In genomic region chr5:33049298-33049697, GRCh38 we compare ENCODE assay signal across 18 cellular contexts.
A peak's percentile ranks its signal among the peaks of the same experiment; 100 is the strongest.
DNase-seq lines count a peak whose midpoint lies in the region; ATAC-seq, FAIRE-seq and TF ChIP-seq lines count a peak whose summit lies in the region.
"Had no signal": no experiment of that assay in that cellular context is flagged by ENCODE, and none has a peak within 500 bp of the region (broad histone marks: within the 10 kb centered on the region; RNA-seq: fewer than 3 reads in every experiment).

No MANE protein-coding gene starts in this region.

- FAIRE-seq in H54 (lab: Jason Lieb, UNC), result no peak

- no peaks in the 10 kb centered on the region for H3K36me3 ChIP-seq in fibroblast of lung (ENCODE audit: control insufficient read depth, insufficient read depth, low read length)
- no peaks in the 10 kb centered on the region for H3K36me3 ChIP-seq in tibial artery
- H3K36me3 ChIP-seq in uterus, result no peaks in the 10 kb centered on the region
- H3K36me3 ChIP-seq: BLaER1, tibial nerve had no signal

- H3K4me1 ChIP-seq in fibroblast of lung (ENCODE audit: control insufficient read depth, extremely low read depth, insufficient read depth, low read length) (peaks cover 14% of the 10 kb centered on the region), tibial artery (peaks cover 0 to 14% (median 10%) of the 10 kb centered on the region in 4 donors), uterus (no peaks in the 10 kb centered on the region)
- H3K4me1 ChIP-seq: BLaER1, tibial nerve had no signal

- H3K4me3 ChIP-seq in fibroblast of lung (replicated peaks in 1 of 4; ENCODE audit: control extremely low read depth in 1 of 4, insufficient read depth in 1 of 4, low read depth in 3 of 4, low read length in 4 of 4) (no peak overlapping the region), tibial artery (no peak overlapping the region), uterus (no peak overlapping the region)
- H3K4me3 ChIP-seq: BLaER1, dorsolateral prefrontal cortex, tibial nerve had no signal

- H2AFZ ChIP-seq in fibroblast of lung (ENCODE audit: low read length), result peak overlapping the region; percentile 34

- ATAC-seq in HG03457 (IDR thresholded peaks at IDR 0.05; ENCODE audit: unreplicated experiment), result no peak

- no peak overlapping the region for H3K9ac ChIP-seq in fibroblast of lung (ENCODE audit: insufficient read depth, low read length)
- H3K9ac ChIP-seq: BLaER1, KMS-11 had no signal

- TF ChIP-seq POLR2A in H54 (IDR thresholded peaks at IDR 0.05; ENCODE audit: low read depth, low read length), result peak; percentile 7; the same call in 1 of the 2 replicates
- TF ChIP-seq POLR2A in uterus (IDR thresholded peaks at IDR 0.05), result no peak

- no peaks in the 10 kb centered on the region for H3K79me2 ChIP-seq in fibroblast of lung (ENCODE audit: control insufficient read depth, insufficient read depth, low read length)

- no peaks in the 10 kb centered on the region for H4K20me1 ChIP-seq in fibroblast of lung (ENCODE audit: control insufficient read depth, extremely low read depth, insufficient read depth, low read length)
- H4K20me1 ChIP-seq: BLaER1 had no signal

- in situ Hi-C loops in KBM-7 (cut with MboI; ENCODE audit: low pct_unique_long_range_greater_than_20kb, low sequenced_read_pairs), result no loop called here

- intact Hi-C loops in tibial artery (cut with DNase I; ENCODE audit: low total_unique reads) (no loop called here), uterus (cut with DNase I; ENCODE audit: low total_unique reads) (no loop called here)

- TF ChIP-seq CTCF in fibroblast of lung (conservative IDR thresholded peaks at IDR 0.05 in 1 of 2, IDR thresholded peaks at IDR 0.05 in 1 of 2; ENCODE audit: low read depth in 1 of 2, low read length in 2 of 2) (no peak), tibial artery (IDR thresholded peaks at IDR 0.05) (no peak), uterus (IDR thresholded peaks at IDR 0.05) (no peak)

- H3K4me2 ChIP-seq in fibroblast of lung (ENCODE audit: extremely low read depth, insufficient read depth, low read length), result peak overlapping the region; percentile 52
- H3K4me2 ChIP-seq: BLaER1, KMS-11 had no signal

- no peaks in the 10 kb centered on the region for H3K27me3 ChIP-seq in fibroblast of lung (ENCODE audit: control insufficient read depth, insufficient read depth, low read length)
- no peaks in the 10 kb centered on the region for H3K27me3 ChIP-seq in tibial artery
- H3K27me3 ChIP-seq in uterus, result no peaks in the 10 kb centered on the region
- H3K27me3 ChIP-seq: BLaER1, dorsolateral prefrontal cortex, tibial nerve had no signal

- H3K9me3 ChIP-seq in fibroblast of lung (ENCODE audit: control insufficient read depth, insufficient read depth, low read depth, low read length) (no peaks in the 10 kb centered on the region), tibial artery (peaks cover 0 to 5% (median 0%) of the 10 kb centered on the region in 3 donors), uterus (no peaks in the 10 kb centered on the region)
- H3K9me3 ChIP-seq: BLaER1 had no signal

- peak; percentile 58 for DNase-seq in H54 (ENCODE audit: insufficient read length, low spot score)
- peak; percentile 78 for DNase-seq in RPMI7951 (ENCODE audit: low read depth)
- peak in 1 of 2 donors; percentile 40 for DNase-seq in fibroblast of lung (ENCODE audit: low read depth in 2 of 2)
- no peak for DNase-seq in tibial artery
- DNase-seq in uterus, result no peak
- DNase-seq in KBM-7, result no peak
- DNase-seq: activated CD8-positive, alpha-beta memory T cell treated with anti-CD3 and anti-CD28 coated beads, Interleukin-2, amount 50 U/mL, for 4 hours; activated naive CD4-positive, alpha-beta T cell; dorsolateral prefrontal cortex; NCI-H1417 treated with DMSO at 0.1 percent for 48 hours; NCI-H446; OCI-M1; stimulated activated CD4-positive, alpha-beta T cell treated with anti-CD3 and anti-CD28 coated beads, Interleukin-2, amount 100 ng/mL, for 24 hours; T-helper 1 cell had no signal

- H3K27ac ChIP-seq in fibroblast of lung (ENCODE audit: insufficient read depth, low read length) (peak overlapping the region; percentile 48), tibial artery (peak overlapping the region; percentile 21 to 42), uterus (no peak overlapping the region)
- H3K27ac ChIP-seq: BLaER1, dorsolateral prefrontal cortex, KMS-11, tibial nerve had no signal

Comparison
In these comparisons a context has a peak if more than half of its experiments do, and no peak if none do; other contexts are left out.
1. DNase-seq: peak in H54 (single experiment) and RPMI7951 (single experiment); none in tibial artery (0 of 2), uterus (0 of 2) and KBM-7 (single experiment).
2. H3K27ac ChIP-seq: peak in fibroblast of lung (single experiment) and tibial artery (2 of 2); none in uterus (0 of 2).